ENCODE assay signal across 1 cellular context in the genomic region with DNA sequence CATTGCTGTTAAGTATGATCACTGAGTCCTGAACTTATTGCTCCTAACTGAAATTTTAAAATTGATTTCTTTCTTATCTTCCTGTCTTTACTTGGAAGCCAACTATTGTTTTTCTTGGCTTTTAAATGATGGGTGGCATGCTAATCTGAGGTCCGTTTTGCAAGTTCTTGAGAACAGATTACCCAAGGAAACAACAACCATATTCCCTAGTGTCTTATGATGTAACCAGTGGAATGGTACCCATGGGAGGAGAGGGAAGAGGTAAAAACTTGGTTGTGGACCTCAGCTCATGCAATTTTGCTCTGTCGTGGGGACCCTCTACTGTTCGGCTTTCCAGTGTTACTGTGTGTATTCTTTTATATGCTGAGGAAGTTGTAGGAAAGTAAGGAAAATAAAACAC.
TF ChIP-seq lines count a peak whose summit lies in the region.

No MANE protein-coding gene starts in this region.

TF ChIP-seq in IMR-90, 13 proteins besides CTCF, POLR2A, EP300 and RAD21:
- TF ChIP-seq MAZ (IDR thresholded peaks at IDR 0.05; ENCODE audit: borderline replicate concordance, low read depth, low read length) (no peak), SMC3 (IDR thresholded peaks at IDR 0.05; ENCODE audit: low read depth, low read length) (no peak), MXI1 (IDR thresholded peaks at IDR 0.05; ENCODE audit: borderline replicate concordance, low read depth, low read length) (no peak), BHLHE40 (IDR thresholded peaks at IDR 0.05; ENCODE audit: low read depth, low read length) (no peak), USF2 (IDR thresholded peaks at IDR 0.05; ENCODE audit: low read depth, low read length) (no peak), NFE2L2 (IDR thresholded peaks at IDR 0.05; ENCODE audit: low read depth, low read length) (no peak), RCOR1 (IDR thresholded peaks at IDR 0.05; ENCODE audit: insufficient replicate concordance, low read length) (no peak), ELK1 (IDR thresholded peaks at IDR 0.05; ENCODE audit: borderline replicate concordance, low read depth, low read length) (no peak), FOS (IDR thresholded peaks at IDR 0.05; ENCODE audit: low read depth, low read length) (no peak), CHD1 (IDR thresholded peaks at IDR 0.05; ENCODE audit: low read depth, low read length) (no peak), MAFK (IDR thresholded peaks at IDR 0.05; ENCODE audit: low read depth, low read length) (no peak), CEBPB (IDR thresholded peaks at IDR 0.05; ENCODE audit: low read depth, low read length) (no peak)
TF ChIP-seq in IMR-90: peak in this region for 0.
